15 cellular contexts compared by ENCODE assay signal in genomic region chr11:19228956-19229355, GRCh38. TPM values are rescaled to one million over a fixed set of nuclear protein-coding genes. Genes with fewer than 3 reads are reported as not detected.
DNase-seq lines count a peak whose midpoint lies in the region; ATAC-seq and TF ChIP-seq lines count a peak whose summit lies in the region.
"Had no signal": no experiment of that assay in that cellular context is flagged by ENCODE, and none has a peak within 500 bp of the region (broad histone marks: within the 10 kb centered on the region; RNA-seq: fewer than 3 reads in every experiment).

No MANE protein-coding gene starts in this region.

- H3K4me1 ChIP-seq in SJCRH30 (peaks cover 44% of the 10 kb centered on the region), psoas muscle (peaks cover 23% of the 10 kb centered on the region)
- H3K4me1 ChIP-seq: BLaER1 treated with 17β-estradiol and CSF1 and Interleukin-3, amounts not matched to agents 10 nM and 100 nM had no signal

- H3K36me3 ChIP-seq in SJCRH30 (peaks cover 71% of the 10 kb centered on the region), psoas muscle (ENCODE audit: insufficient read depth in 1 of 2, low read depth in 1 of 2) (no peaks in the 10 kb centered on the region)

- H3K4me3 ChIP-seq in SJCRH30 (no peak overlapping the region), fibroblast of villous mesenchyme (ENCODE audit: low read depth, low read length) (no peak overlapping the region), psoas muscle (peak overlapping the region; percentile 12)
- H3K4me3 ChIP-seq: BLaER1 treated with 17β-estradiol and CSF1 and Interleukin-3, amounts not matched to agents 10 nM and 100 nM; GM23338 had no signal

- peak; percentile 80 for DNase-seq in LHCN-M2 (ENCODE audit: low read depth)
- peak; percentile 46 to 73 for DNase-seq in SJCRH30
- peak; percentile 70 for DNase-seq in fibroblast of villous mesenchyme (ENCODE audit: low read depth)
- DNase-seq in psoas muscle, result no peak
- DNase-seq in AG08395 (ENCODE audit: low spot score), result no peak
- DNase-seq: 8988T; CD4-positive, CD25-positive, alpha-beta regulatory T cell; DMS53; GF-D8; H7 had no signal

- TF ChIP-seq CTCF in fibroblast of villous mesenchyme (IDR thresholded peaks at IDR 0.05; ENCODE audit: insufficient read depth, low read depth, low read length), result no peak
- TF ChIP-seq CTCF in psoas muscle (IDR thresholded peaks at IDR 0.05), result no peak

- no peaks in the 10 kb centered on the region for H3K27me3 ChIP-seq in SJCRH30
- H3K27me3 ChIP-seq in psoas muscle (ENCODE audit: insufficient read depth in 3 of 3, low read length in 2 of 3), result no peaks in the 10 kb centered on the region
- H3K27me3 ChIP-seq: BLaER1 treated with 17β-estradiol and CSF1 and Interleukin-3, amounts not matched to agents 10 nM and 100 nM had no signal

- intact Hi-C loops in psoas muscle (cut with DNase I), result no loop called here

- ATAC-seq in psoas muscle (peak; percentile 22 to 72 (median 38)), GM21576 (IDR thresholded peaks at IDR 0.05; ENCODE audit: unreplicated experiment) (no peak), GM18873 (IDR thresholded peaks at IDR 0.05; ENCODE audit: low FRiP score, unreplicated experiment) (no peak), HG02840 (IDR thresholded peaks at IDR 0.05; ENCODE audit: low FRiP score, unreplicated experiment) (no peak)
- ATAC-seq: GM23338 had no signal

- H3K9me3 ChIP-seq in SJCRH30 (replicated peaks) (no peaks in the 10 kb centered on the region), psoas muscle (no peaks in the 10 kb centered on the region)
- H3K9me3 ChIP-seq: BLaER1 treated with 17β-estradiol and CSF1 and Interleukin-3, amounts not matched to agents 10 nM and 100 nM had no signal

- H3K27ac ChIP-seq in SJCRH30 (peak overlapping the region; percentile 80), psoas muscle (peak overlapping the region; percentile 79)
- H3K27ac ChIP-seq: BLaER1 treated with 17β-estradiol and CSF1 and Interleukin-3, amounts not matched to agents 10 nM and 100 nM had no signal

- WGBS in psoas muscle, 3 donors, result 26 to 41% (median 39%) methylated on average over 3 of the region's 3 CpGs

RNA-seq across cellular contexts. Expression of gene E2F8, which starts 11.8 kb away (rescaled TPM):
- total RNA-seq in LHCN-M2 (2014; rRNA removed) (3.0 and 4.9 TPM in 2 replicates), fibroblast of villous mesenchyme (0.64 and 2.2 TPM in 2 replicates), psoas muscle (10 to 100 TPM in 1 of 4 donors, 1 to 10 TPM in 3; 1.4 to 11.6 (median 3.9) TPM)
- polyA plus RNA-seq in LHCN-M2 (2012), result 1.2 TPM
- 13.8 and 17.7 TPM in 2 replicates for total RNA-seq in SJCRH30 (2014; rRNA removed; shearing (Covaris generic))
- polyA plus RNA-seq in psoas muscle, result 1 to 10 TPM in 2 of 3 donors, under 1 TPM in 1; 1.00 to 1.5 (median 1.2) TPM

RNA-seq across cellular contexts. Expression of gene CSRP3, which starts 27.2 kb away (rescaled TPM):
- total RNA-seq in LHCN-M2 (2014; rRNA removed) (0.32 and 0.46 TPM in 2 replicates), fibroblast of villous mesenchyme (not detected in 2 replicates), psoas muscle (1,000 to 10,000 TPM in 2 of 4 donors, 100 to 1,000 TPM in 2; 316 to 1,082 (median 863) TPM)
- polyA plus RNA-seq in LHCN-M2 (2012), result 0.45 TPM
- total RNA-seq in SJCRH30 (2014; rRNA removed; shearing (Covaris generic)), result 4.5 and 4.6 TPM in 2 replicates
- polyA plus RNA-seq in psoas muscle, result 100 to 1,000 TPM in 2 of 3 donors, 10 to 100 TPM in 1; 35.9 to 856 (median 122) TPM
- total RNA-seq: CD4-positive, CD25-positive, alpha-beta regulatory T cell; GM23338; H7 had no signal
- polyA plus RNA-seq: CD4-positive, CD25-positive, alpha-beta regulatory T cell; GM23338 had no signal

Comparison
In these comparisons a context has a peak if more than half of its experiments do, and no peak if none do; other contexts are left out.
1. DNase-seq: peak in LHCN-M2 (single experiment), SJCRH30 (2 of 2) and fibroblast of villous mesenchyme (single experiment); none in psoas muscle (0 of 2) and AG08395 (single experiment).
2. ATAC-seq: peak in psoas muscle (4 of 4); none in GM21576 (single experiment), GM18873 (single experiment) and HG02840 (single experiment).
3. RNA of gene CSRP3, which starts 27.2 kb away (total RNA-seq): 316 to 1,082 TPM in psoas muscle; 4.5 to 4.6 TPM in SJCRH30, 0.32 to 0.46 TPM in LHCN-M2 and not detected in fibroblast of villous mesenchyme; every median in the first group is over 10 times any median in the second.